ENCODE assay signal across 1 cellular context in genomic region chr10:42638053-42638820, GRCh38.
TF ChIP-seq lines count a peak whose summit lies in the region.

TSS of gene ZNF33B (minus strand) at chr10:42638570. CDS start at chr10:42636928, 1,642 bp downstream.

TF ChIP-seq in K562, 482 proteins besides CTCF, POLR2A, EP300 and RAD21 (continued from another document and continues in another):
- TF ChIP-seq FOXM1 (IDR thresholded peaks at IDR 0.05; ENCODE audit: low read depth) (no peak), FOXM1 (CRISPR knock-in tag; IDR thresholded peaks at IDR 0.05; ENCODE audit: low read depth) (peak; percentile 92; the same call in 1 of the 2 replicates), ZZZ3 (IDR thresholded peaks at IDR 0.05) (no peak), NCOA4 (IDR thresholded peaks at IDR 0.05; ENCODE audit: partially characterized antibody) (no peak), SNRNP70 (optimal IDR thresholded peaks at IDR 0.05; ENCODE audit: low read depth, low read length) (no peak), ZNF780A (CRISPR knock-in tag; IDR thresholded peaks at IDR 0.05) (no peak), FOXO4 (CRISPR knock-in tag; IDR thresholded peaks at IDR 0.05) (no peak), ZNF766 (CRISPR knock-in tag; conservative IDR thresholded peaks at IDR 0.05) (no peak), HDAC3 (IDR thresholded peaks at IDR 0.05; ENCODE audit: borderline replicate concordance, partially characterized antibody) (peak; percentile 98), DMBX1 (CRISPR knock-in tag; IDR thresholded peaks at IDR 0.05; ENCODE audit: borderline replicate concordance) (peak; percentile 19; the same call in 1 of the 2 replicates), ZKSCAN1 (IDR thresholded peaks at IDR 0.05; ENCODE audit: low read depth, low read length) (peak; percentile 48; the same call in 1 of the 2 replicates), ASH1L (IDR thresholded peaks at IDR 0.05; ENCODE audit: borderline replicate concordance, low read depth, partially characterized antibody) (peak; percentile 16), CBX8 (IDR thresholded peaks at IDR 0.05; ENCODE audit: borderline replicate concordance, extremely low read depth, low read depth, low read length, poor library complexity, severe bottlenecking) (no peak), ZNF124 (CRISPR knock-in tag; IDR thresholded peaks at IDR 0.05) (no peak), ZNF165 (CRISPR knock-in tag; IDR thresholded peaks at IDR 0.05; ENCODE audit: borderline replicate concordance) (no peak), CGGBP1 (CRISPR knock-in tag; IDR thresholded peaks at IDR 0.05) (no peak), HLTF (IDR thresholded peaks at IDR 0.05) (no peak), MBD2 (IDR thresholded peaks at IDR 0.05; ENCODE audit: borderline replicate concordance, low read depth) (peak; percentile 53; the same call in 1 of the 2 replicates), GABPB2 (CRISPR knock-in tag; conservative IDR thresholded peaks at IDR 0.05) (no peak; the same call in 1 of the 2 replicates), BRD4 (IDR thresholded peaks at IDR 0.05) (no peak), JUN (IDR thresholded peaks at IDR 0.05; ENCODE audit: borderline replicate concordance, low read depth, low read length) (no peak; the same call in 1 of the 2 replicates), JUN (CRISPR knock-in tag; IDR thresholded peaks at IDR 0.05; ENCODE audit: borderline replicate concordance) (no peak), MCM2 (IDR thresholded peaks at IDR 0.05; ENCODE audit: low read depth) (no peak), POLR2G (IDR thresholded peaks at IDR 0.05; ENCODE audit: low read depth, low read length) (peak; percentile 99), RNF2 (IDR thresholded peaks at IDR 0.05) (peak; percentile 76; the same call in 1 of the 2 replicates), ELF4 (CRISPR knock-in tag; IDR thresholded peaks at IDR 0.05) (peak; percentile 69; the same call in 1 of the 2 replicates), XRCC5 (IDR thresholded peaks at IDR 0.05; ENCODE audit: low read depth, low read length) (peak; percentile 65; the same call in 1 of the 2 replicates), GABPA (tag; conservative IDR thresholded peaks at IDR 0.05; ENCODE audit: low read depth) (peak; percentile 58), PPARD (CRISPR knock-in tag; IDR thresholded peaks at IDR 0.05) (no peak), POLR3G (IDR thresholded peaks at IDR 0.05; ENCODE audit: extremely low read depth, insufficient read length, insufficient replicate concordance) (no peak), ETV1 (tag; conservative IDR thresholded peaks at IDR 0.05; ENCODE audit: low read depth) (peak; percentile 66), ZC3H8 (IDR thresholded peaks at IDR 0.05) (no peak), TAF15 (IDR thresholded peaks at IDR 0.05; ENCODE audit: low read depth, low read length) (no peak; the same call in 1 of the 2 replicates), HNRNPLL (IDR thresholded peaks at IDR 0.05; ENCODE audit: low read depth, low read length, poor library complexity, severe bottlenecking) (peak; percentile 100), HDAC2 (IDR thresholded peaks at IDR 0.05) (0 out of 2 replicates have a peak, but pooled peaks have one; percentile 70), HCFC1 (IDR thresholded peaks at IDR 0.05; ENCODE audit: low read depth, low read length) (peak; percentile 69), PHB2 (IDR thresholded peaks at IDR 0.05; ENCODE audit: low read depth) (no peak)
- TF ChIP-seq, protein P1, sequence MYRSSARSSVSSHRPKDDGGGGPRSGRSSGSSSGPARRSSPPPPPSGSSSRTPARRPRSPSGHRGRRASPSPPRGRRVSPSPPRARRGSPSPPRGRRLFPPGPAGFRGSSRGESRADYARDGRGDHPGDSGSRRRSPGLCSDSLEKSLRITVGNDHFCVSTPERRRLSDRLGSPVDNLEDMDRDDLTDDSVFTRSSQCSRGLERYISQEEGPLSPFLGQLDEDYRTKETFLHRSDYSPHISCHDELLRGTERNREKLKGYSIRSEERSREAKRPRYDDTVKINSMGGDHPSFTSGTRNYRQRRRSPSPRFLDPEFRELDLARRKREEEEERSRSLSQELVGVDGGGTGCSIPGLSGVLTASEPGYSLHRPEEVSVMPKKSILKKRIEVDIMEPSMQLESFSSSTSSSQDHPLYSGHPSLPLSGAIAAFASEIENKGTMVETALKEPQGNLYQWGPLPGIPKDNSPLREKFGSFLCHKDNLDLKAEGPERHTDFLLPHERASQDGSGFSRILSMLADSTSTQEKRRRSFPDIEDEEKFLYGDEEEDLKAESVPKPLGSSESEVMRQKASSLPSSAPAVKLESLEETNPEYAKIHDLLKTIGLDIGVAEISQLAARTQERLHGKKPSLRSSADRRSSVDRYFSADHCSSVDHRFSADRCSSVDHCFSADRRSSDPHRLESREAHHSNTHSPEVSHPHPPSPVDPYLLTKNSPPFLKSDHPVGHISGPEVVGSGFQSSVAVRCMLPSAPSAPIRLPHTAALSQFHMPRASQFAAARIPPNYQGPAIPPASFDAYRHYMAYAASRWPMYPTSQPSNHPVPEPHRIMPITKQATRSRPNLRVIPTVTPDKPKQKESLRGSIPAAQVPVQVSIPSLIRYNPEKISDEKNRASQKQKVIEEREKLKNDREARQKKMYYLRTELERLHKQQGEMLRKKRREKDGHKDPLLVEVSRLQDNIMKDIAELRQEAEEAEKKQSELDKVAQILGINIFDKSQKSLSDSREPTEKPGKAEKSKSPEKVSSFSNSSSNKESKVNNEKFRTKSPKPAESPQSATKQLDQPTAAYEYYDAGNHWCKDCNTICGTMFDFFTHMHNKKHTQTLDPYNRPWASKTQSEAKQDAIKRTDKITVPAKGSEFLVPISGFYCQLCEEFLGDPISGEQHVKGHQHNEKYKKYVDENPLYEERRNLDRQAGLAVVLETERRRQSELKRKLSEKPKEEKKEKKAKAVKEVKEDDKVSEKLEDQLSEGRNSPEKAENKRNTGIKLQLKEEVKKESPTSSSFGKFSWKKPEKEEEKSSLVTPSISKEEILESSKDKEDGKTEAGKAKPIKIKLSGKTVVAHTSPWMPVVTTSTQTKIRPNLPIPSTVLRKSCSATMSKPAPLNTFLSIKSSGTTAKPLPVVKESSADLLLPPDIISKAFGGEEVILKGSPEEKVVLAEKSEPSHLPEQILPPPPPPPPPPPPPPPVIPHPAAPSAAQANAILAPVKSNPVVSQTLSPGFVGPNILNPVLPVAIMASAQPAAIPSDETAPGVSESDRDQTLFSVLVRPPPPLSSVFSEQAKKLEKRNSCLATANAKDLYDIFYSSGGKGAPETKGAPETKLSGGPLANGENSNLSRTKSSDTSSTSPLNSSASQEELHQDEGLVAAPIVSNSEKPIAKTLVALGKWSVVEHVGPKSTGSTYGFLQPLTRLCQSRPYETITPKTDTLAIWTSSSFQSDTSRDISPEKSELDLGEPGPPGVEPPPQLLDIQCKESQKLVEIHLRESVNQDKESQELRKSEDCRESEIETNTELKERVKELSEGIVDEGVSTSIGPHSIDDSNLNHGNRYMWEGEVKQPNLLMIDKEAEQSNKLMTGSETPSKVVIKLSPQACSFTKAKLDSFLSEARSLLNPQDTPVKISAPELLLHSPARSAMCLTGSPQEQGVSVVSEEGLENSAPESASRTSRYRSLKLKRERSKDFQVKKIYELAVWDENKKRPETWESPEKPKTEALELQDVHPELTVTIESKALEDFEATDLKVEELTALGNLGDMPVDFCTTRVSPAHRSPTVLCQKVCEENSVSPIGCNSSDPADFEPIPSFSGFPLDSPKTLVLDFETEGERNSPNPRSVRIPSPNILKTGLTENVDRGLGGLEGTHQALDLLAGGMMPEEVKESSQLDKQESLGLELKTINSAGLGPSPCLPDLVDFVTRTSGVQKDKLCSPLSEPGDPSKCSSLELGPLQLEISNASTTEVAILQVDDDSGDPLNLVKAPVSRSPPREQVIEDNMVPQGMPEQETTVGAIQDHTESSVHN (IDR thresholded peaks at IDR 0.05; ENCODE audit: borderline replicate concordance in 1 of 2, low read depth in 1 of 2), result 0 out of 4 replicates have a peak, but pooled peaks of 1 of the 2 experiments have one; percentile 34
- TF ChIP-seq, protein P2, sequence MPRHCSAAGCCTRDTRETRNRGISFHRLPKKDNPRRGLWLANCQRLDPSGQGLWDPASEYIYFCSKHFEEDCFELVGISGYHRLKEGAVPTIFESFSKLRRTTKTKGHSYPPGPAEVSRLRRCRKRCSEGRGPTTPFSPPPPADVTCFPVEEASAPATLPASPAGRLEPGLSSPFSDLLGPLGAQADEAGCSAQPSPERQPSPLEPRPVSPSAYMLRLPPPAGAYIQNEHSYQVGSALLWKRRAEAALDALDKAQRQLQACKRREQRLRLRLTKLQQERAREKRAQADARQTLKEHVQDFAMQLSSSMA (CRISPR knock-in tag; IDR thresholded peaks at IDR 0.05), result no peak
- TF ChIP-seq, protein P3, sequence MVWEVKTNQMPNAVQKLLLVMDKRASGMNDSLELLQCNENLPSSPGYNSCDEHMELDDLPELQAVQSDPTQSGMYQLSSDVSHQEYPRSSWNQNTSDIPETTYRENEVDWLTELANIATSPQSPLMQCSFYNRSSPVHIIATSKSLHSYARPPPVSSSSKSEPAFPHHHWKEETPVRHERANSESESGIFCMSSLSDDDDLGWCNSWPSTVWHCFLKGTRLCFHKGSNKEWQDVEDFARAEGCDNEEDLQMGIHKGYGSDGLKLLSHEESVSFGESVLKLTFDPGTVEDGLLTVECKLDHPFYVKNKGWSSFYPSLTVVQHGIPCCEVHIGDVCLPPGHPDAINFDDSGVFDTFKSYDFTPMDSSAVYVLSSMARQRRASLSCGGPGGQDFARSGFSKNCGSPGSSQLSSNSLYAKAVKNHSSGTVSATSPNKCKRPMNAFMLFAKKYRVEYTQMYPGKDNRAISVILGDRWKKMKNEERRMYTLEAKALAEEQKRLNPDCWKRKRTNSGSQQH (CRISPR knock-in tag; IDR thresholded peaks at IDR 0.05), result no peak
- TF ChIP-seq, protein P4, sequence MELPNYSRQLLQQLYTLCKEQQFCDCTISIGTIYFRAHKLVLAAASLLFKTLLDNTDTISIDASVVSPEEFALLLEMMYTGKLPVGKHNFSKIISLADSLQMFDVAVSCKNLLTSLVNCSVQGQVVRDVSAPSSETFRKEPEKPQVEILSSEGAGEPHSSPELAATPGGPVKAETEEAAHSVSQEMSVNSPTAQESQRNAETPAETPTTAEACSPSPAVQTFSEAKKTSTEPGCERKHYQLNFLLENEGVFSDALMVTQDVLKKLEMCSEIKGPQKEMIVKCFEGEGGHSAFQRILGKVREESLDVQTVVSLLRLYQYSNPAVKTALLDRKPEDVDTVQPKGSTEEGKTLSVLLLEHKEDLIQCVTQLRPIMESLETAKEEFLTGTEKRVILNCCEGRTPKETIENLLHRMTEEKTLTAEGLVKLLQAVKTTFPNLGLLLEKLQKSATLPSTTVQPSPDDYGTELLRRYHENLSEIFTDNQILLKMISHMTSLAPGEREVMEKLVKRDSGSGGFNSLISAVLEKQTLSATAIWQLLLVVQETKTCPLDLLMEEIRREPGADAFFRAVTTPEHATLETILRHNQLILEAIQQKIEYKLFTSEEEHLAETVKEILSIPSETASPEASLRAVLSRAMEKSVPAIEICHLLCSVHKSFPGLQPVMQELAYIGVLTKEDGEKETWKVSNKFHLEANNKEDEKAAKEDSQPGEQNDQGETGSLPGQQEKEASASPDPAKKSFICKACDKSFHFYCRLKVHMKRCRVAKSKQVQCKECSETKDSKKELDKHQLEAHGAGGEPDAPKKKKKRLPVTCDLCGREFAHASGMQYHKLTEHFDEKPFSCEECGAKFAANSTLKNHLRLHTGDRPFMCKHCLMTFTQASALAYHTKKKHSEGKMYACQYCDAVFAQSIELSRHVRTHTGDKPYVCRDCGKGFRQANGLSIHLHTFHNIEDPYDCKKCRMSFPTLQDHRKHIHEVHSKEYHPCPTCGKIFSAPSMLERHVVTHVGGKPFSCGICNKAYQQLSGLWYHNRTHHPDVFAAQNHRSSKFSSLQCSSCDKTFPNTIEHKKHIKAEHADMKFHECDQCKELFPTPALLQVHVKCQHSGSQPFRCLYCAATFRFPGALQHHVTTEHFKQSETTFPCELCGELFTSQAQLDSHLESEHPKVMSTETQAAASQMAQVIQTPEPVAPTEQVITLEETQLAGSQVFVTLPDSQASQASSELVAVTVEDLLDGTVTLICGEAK (IDR thresholded peaks at IDR 0.05), result peak; percentile 61; the same call in 1 of the 2 replicates
- TF ChIP-seq, protein P4 (CRISPR knock-in tag; IDR thresholded peaks at IDR 0.05), result no peak
